9 cellular contexts compared by ENCODE assay signal in the genomic region with DNA sequence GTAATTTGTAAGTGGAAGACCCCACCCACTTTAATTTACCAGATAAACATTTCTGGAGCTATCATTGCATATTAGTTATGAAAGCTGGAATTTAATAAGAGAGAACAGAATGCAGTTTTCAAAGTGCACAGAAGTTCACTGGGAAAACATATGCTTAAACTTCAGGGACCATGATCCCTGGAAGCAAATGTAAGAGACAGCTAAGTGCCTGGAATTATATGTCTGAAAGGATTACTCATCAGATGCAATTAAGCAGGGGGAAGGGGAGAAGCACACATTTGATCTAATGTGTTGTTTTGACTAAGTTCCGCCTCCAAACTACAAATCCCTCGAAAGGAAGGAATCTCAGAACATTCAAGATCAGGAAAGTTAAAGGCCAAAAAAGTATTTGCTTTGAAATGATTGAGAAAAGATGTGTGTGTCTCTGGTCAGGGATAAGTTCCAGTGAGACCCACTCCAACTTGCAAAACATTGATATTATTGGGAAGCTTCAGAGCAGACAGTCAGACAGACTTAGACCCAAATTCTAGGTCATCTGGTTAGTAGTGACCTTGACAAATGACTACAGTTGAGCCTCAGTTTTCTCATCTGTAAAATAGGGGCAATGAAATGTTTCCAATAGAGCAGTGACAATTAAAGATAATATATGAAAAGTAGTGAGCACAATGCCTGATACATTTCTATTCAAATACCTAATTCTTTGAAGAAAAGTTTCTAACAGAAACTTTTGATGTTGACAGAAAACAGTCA.
DNase-seq lines count a peak whose midpoint lies in the region; ATAC-seq and TF ChIP-seq lines count a peak whose summit lies in the region.
"Had no signal": no experiment of that assay in that cellular context is flagged by ENCODE, and none has a peak within 500 bp of the region (broad histone marks: within the 10 kb centered on the region; RNA-seq: fewer than 3 reads in every experiment).

No MANE protein-coding gene starts in this region.

- peaks cover 55% of the 10 kb centered on the region for H3K36me3 Mint-ChIP-seq in endodermal cell (ENCODE audit: low read depth)

- peaks cover 8% of the 10 kb centered on the region for H3K36me3 ChIP-seq in endodermal cell (ENCODE audit: control insufficient read depth, insufficient read depth, low read length)
- no peaks in the 10 kb centered on the region for H3K36me3 ChIP-seq in osteoblast (ENCODE audit: insufficient read depth, low read length)
- H3K36me3 ChIP-seq in aorta (ENCODE audit: control insufficient read depth in 1 of 2, insufficient read depth in 2 of 2, low read length in 1 of 2), result no peaks in the 10 kb centered on the region

- ATAC-seq in GM21360 (IDR thresholded peaks at IDR 0.05; ENCODE audit: unreplicated experiment) (no peak), HG02885 (IDR thresholded peaks at IDR 0.05; ENCODE audit: poor library complexity, unreplicated experiment) (no peak), aorta (ENCODE audit: low FRiP score) (no peak)

- H3K4me2 ChIP-seq in osteoblast (ENCODE audit: insufficient read depth, low read length), result peak overlapping the region; percentile 60

- H3K4me3 ChIP-seq in endodermal cell (ENCODE audit: low read length) (peak overlapping the region; percentile 58), osteoblast (ENCODE audit: insufficient read depth, low read length) (no peak overlapping the region), aorta (ENCODE audit: low read length in 2 of 2) (no peak overlapping the region)

- TF ChIP-seq CTCF in endodermal cell (conservative IDR thresholded peaks at IDR 0.05), result no peak
- no peak for TF ChIP-seq CTCF in osteoblast (IDR thresholded peaks at IDR 0.05; ENCODE audit: extremely low read depth, low read depth, low read length)

- H3K79me2 ChIP-seq in osteoblast (ENCODE audit: insufficient read depth, low read length), result no peaks in the 10 kb centered on the region

- H3K4me1 Mint-ChIP-seq in endodermal cell, result peaks cover 12% of the 10 kb centered on the region

- intact Hi-C loops in aorta (cut with DNase I), result loop anchor here in 1 of 2 donors (5.0 kb wide), 1 partner anchor 42 kb away; no protein-coding TSS in a partner anchor

- in situ Hi-C loops in Caki2 (cut with HindIII; ENCODE audit: low pct_unique_long_range_greater_than_20kb, low sequenced_read_pairs), result no loop called here

- H4K20me1 ChIP-seq in osteoblast (ENCODE audit: insufficient read depth, low read length), result no peaks in the 10 kb centered on the region

- peaks cover 27% of the 10 kb centered on the region for H3K9me3 ChIP-seq in endodermal cell (ENCODE audit: control insufficient read depth, low read length)
- H3K9me3 ChIP-seq in osteoblast (ENCODE audit: low read depth, low read length), result no peaks in the 10 kb centered on the region
- peaks cover 2% of the 10 kb centered on the region for H3K9me3 ChIP-seq in aorta (ENCODE audit: control insufficient read depth, low read length)

- H3K9ac ChIP-seq in endodermal cell (ENCODE audit: extremely low read depth, low read length, poor library complexity, severe bottlenecking), result peak overlapping the region; percentile 32

- H3K4me3 Mint-ChIP-seq in endodermal cell, result no peak overlapping the region

- 90 to 95% methylated on average over 2 of the region's 2 CpGs for WGBS in endodermal cell (ENCODE audit: insufficient coverage in 1 of 2, insufficient read length in 1 of 2), 2 experiments
- 55 to 58% methylated on average over 2 of the region's 2 CpGs for WGBS in aorta, 2 donors

- H3K27me3 ChIP-seq in endodermal cell (ENCODE audit: control insufficient read depth, insufficient read depth, low read length, poor library complexity, severe bottlenecking), result no peaks in the 10 kb centered on the region
- H3K27me3 ChIP-seq in osteoblast (ENCODE audit: insufficient read depth, low read length), result no peaks in the 10 kb centered on the region
- no peaks in the 10 kb centered on the region for H3K27me3 ChIP-seq in aorta (ENCODE audit: control insufficient read depth in 1 of 2, insufficient read depth in 2 of 2, low read length in 1 of 2)

- H3K27me3 Mint-ChIP-seq in endodermal cell (ENCODE audit: insufficient read depth), result peaks cover 9% of the 10 kb centered on the region

- peak overlapping the region; percentile 77 for H3K27ac Mint-ChIP-seq in endodermal cell

- H3K4me1 ChIP-seq in endodermal cell (ENCODE audit: control insufficient read depth, insufficient read depth, low read length) (peaks cover 12% of the 10 kb centered on the region), osteoblast (ENCODE audit: insufficient read depth, low read length) (peaks cover 26% of the 10 kb centered on the region), aorta (ENCODE audit: control insufficient read depth in 1 of 2, insufficient read depth in 2 of 2, low read length in 2 of 2) (peaks cover 5% of the 10 kb centered on the region in 2 donors)

- H3K9me3 Mint-ChIP-seq in endodermal cell, result peaks cover 53% of the 10 kb centered on the region

- DNase-seq in Caki2 (ENCODE audit: low read depth) (peak; percentile 75), NCI-H82 treated with DMSO at 0.1 percent for 48 hours (lab: John Stamatoyannopoulos, UW; ENCODE audit: unreplicated experiment) (peak; percentile 42), endodermal cell (no peak), osteoblast (ENCODE audit: insufficient read length, low spot score, missing footprints) (peak; percentile 90), mucosa of gallbladder (ENCODE audit: low spot score) (no peak), aorta (no peak)
- DNase-seq: nucleus accumbens had no signal

- peak overlapping the region; percentile 3 for H3K27ac ChIP-seq in endodermal cell (ENCODE audit: low read depth, low read length)
- peak overlapping the region; percentile 88 for H3K27ac ChIP-seq in osteoblast (ENCODE audit: low read depth, low read length)
- H3K27ac ChIP-seq in aorta (ENCODE audit: low read depth in 1 of 2, low read length in 2 of 2), result peak overlapping the region in 1 of 2 donors; percentile 36

- no peak overlapping the region for H2AFZ ChIP-seq in osteoblast (ENCODE audit: low read length)

Comparison
In these comparisons a context has a peak if more than half of its experiments do, and no peak if none do; other contexts are left out.
1. DNase-seq: peak in Caki2 (single experiment), NCI-H82 treated with DMSO at 0.1 percent for 48 hours (single experiment) and osteoblast (single experiment); none in endodermal cell (single experiment), mucosa of gallbladder (single experiment) and aorta (0 of 2).